1 cellular context compared by ENCODE assay signal in genomic region chr17:74201250-74201649, GRCh38.
TF ChIP-seq lines count a peak whose summit lies in the region.

No MANE protein-coding gene starts in this region.

TF ChIP-seq in IMR-90, 13 proteins besides CTCF, POLR2A, EP300 and RAD21:
- no peak for TF ChIP-seq CEBPB (IDR thresholded peaks at IDR 0.05; ENCODE audit: low read depth, low read length)
- no peak for TF ChIP-seq SMC3 (IDR thresholded peaks at IDR 0.05; ENCODE audit: low read depth, low read length)
- no peak for TF ChIP-seq RCOR1 (IDR thresholded peaks at IDR 0.05; ENCODE audit: insufficient replicate concordance, low read length)
- TF ChIP-seq BHLHE40 (IDR thresholded peaks at IDR 0.05; ENCODE audit: low read depth, low read length): no peak
- TF ChIP-seq FOS (IDR thresholded peaks at IDR 0.05; ENCODE audit: low read depth, low read length): no peak
TF ChIP-seq in IMR-90: peak in this region for 0.
